Comparison of ENCODE assay signal across 8 cellular contexts in genomic region chr17:81511550-81511799, GRCh38. TPM values are rescaled to one million over a fixed set of nuclear protein-coding genes. Genes with fewer than 3 reads are reported as not detected.
DNase-seq lines count a peak whose midpoint lies in the region; ATAC-seq and TF ChIP-seq lines count a peak whose summit lies in the region.

No MANE protein-coding gene starts in this region.

- H4K91ac ChIP-seq in H9 (ENCODE audit: insufficient read length, low read depth, low read length), result no peak overlapping the region

- H3K27me3 Mint-ChIP-seq in H9 (ENCODE audit: low read depth), result peaks cover 6% of the 10 kb centered on the region

- peaks cover 25 to 35% of the 10 kb centered on the region in 2 experiments for H3K4me1 Mint-ChIP-seq in H9

- H3K56ac ChIP-seq in H9 (ENCODE audit: insufficient read length, low read depth, low read length), result no peak overlapping the region

- H3K9me3 Mint-ChIP-seq in H9, result peaks cover 7 to 22% of the 10 kb centered on the region in 2 experiments; a peak in 4 of 5 replicates

- H3K18ac ChIP-seq in H9 (ENCODE audit: insufficient read length, low read depth, low read length), result peak overlapping the region; percentile 16

- no peaks in the 10 kb centered on the region for H3K4me1 ChIP-seq in H9 (ENCODE audit: insufficient read depth, low read length)
- peaks cover 0 to 49% (median 16%) of the 10 kb centered on the region in 3 donors for H3K4me1 ChIP-seq in gastroesophageal sphincter
- peaks cover 25% of the 10 kb centered on the region for H3K4me1 ChIP-seq in skeletal muscle satellite cell (ENCODE audit: control insufficient read depth, insufficient read depth, low read length)

- H2BK20ac ChIP-seq in H9 (ENCODE audit: low read depth, low read length, poor library complexity, severe bottlenecking), result no peak overlapping the region

- no peak overlapping the region for H3T11ph ChIP-seq in H9 (ENCODE audit: low read length)

- ATAC-seq in gastroesophageal sphincter, result no peak
- no peak for ATAC-seq in HG02571 (IDR thresholded peaks at IDR 0.05; ENCODE audit: unreplicated experiment)

- H3K27ac ChIP-seq in H9 (ENCODE audit: insufficient read length, low read depth, low read length) (no peak overlapping the region), WERI-Rb-1 (peak overlapping the region; percentile 75; the same call in 1 of the 2 replicates), gastroesophageal sphincter (peak overlapping the region; percentile 82 to 100 (median 98))

- no peaks in the 10 kb centered on the region for H4K20me1 ChIP-seq in H9 (ENCODE audit: control insufficient read depth, insufficient read depth, insufficient read length)

- no peak overlapping the region for H4K8ac ChIP-seq in H9 (replicated peaks; ENCODE audit: insufficient read length, low read depth, low read length)

- no peak overlapping the region for H3K4ac ChIP-seq in H9 (ENCODE audit: low read depth, low read length)

- H3K4me3 ChIP-seq in WERI-Rb-1 (ENCODE audit: low read depth, low read length), result peak overlapping the region; percentile 60
- peak overlapping the region; percentile 70 to 83 for H3K4me3 ChIP-seq in gastroesophageal sphincter
- peak overlapping the region; percentile 91 for H3K4me3 ChIP-seq in skeletal muscle satellite cell (ENCODE audit: low read length)

- peaks cover 2% of the 10 kb centered on the region for H3K79me1 ChIP-seq in H9 (ENCODE audit: insufficient read depth, low read depth, low read length, poor library complexity, severe bottlenecking)

- H4K5ac ChIP-seq in H9 (ENCODE audit: insufficient read length, low read depth, low read length), result no peak overlapping the region

- H3K9me3 ChIP-seq in H9 (ENCODE audit: control insufficient read depth, low read depth, low read length) (no peaks in the 10 kb centered on the region), WERI-Rb-1 (ENCODE audit: severe bottlenecking) (peaks cover 2% of the 10 kb centered on the region), gastroesophageal sphincter (no peaks in the 10 kb centered on the region), skeletal muscle satellite cell (replicated peaks; ENCODE audit: low read length) (no peaks in the 10 kb centered on the region)

- H3K36me3 ChIP-seq in WERI-Rb-1 (peaks cover 45% of the 10 kb centered on the region), gastroesophageal sphincter (peaks cover 0 to 40% of the 10 kb centered on the region in 2 donors), skeletal muscle satellite cell (ENCODE audit: insufficient read depth, low read length) (peaks cover 42% of the 10 kb centered on the region)

- H3K79me2 ChIP-seq in H9 (ENCODE audit: insufficient read depth, low read length), result peaks cover 25% of the 10 kb centered on the region; the same call in 1 of the 2 replicates

- DNase-seq in H9, result no peak
- no peak for DNase-seq in WERI-Rb-1
- DNase-seq in activated effector memory CD4-positive, alpha-beta T cell treated with Interleukin-2 at 50 U/mL for 16 hours, result no peak
- DNase-seq in stimulated activated CD4-positive, alpha-beta T cell treated with anti-CD3 and anti-CD28 coated beads, Interleukin-12 subunit alpha, Interleukin-12 subunit beta, amount 100 ng/mL, for 4 hours, result no peak
- no peak for DNase-seq in GDM1 (lab: John Stamatoyannopoulos, UW)

- TF ChIP-seq CTCF in H9 (conservative IDR thresholded peaks at IDR 0.05) (no peak), WERI-Rb-1 (IDR thresholded peaks at IDR 0.05; ENCODE audit: low read depth, low read length) (no peak), gastroesophageal sphincter (IDR thresholded peaks at IDR 0.05) (peak in 1 of 4 experiments; percentile 1)

- H3K9ac ChIP-seq in H9 (ENCODE audit: extremely low read depth, insufficient read length, low read length), result peak overlapping the region; percentile 83
- H3K9ac ChIP-seq in skeletal muscle satellite cell (ENCODE audit: low read depth, low read length), result peak overlapping the region; percentile 95

- peak overlapping the region; percentile 56 to 98 (median 96); a peak in 5 of 7 replicates for H3K27ac Mint-ChIP-seq in H9

- H2BK12ac ChIP-seq in H9 (ENCODE audit: insufficient read length, low read depth, low read length), result no peak overlapping the region

- H3K23ac ChIP-seq in H9 (ENCODE audit: insufficient read length, low read depth, low read length), result no peak overlapping the region

- H2AK5ac ChIP-seq in H9 (ENCODE audit: insufficient read length, low read length), result no peak overlapping the region

- peak overlapping the region; percentile 97 to 100 for H3K4me3 Mint-ChIP-seq in H9

- H2BK120ac ChIP-seq in H9 (ENCODE audit: low read depth, low read length, poor library complexity, severe bottlenecking), result no peak overlapping the region

- WGBS in H9 (ENCODE audit: extremely low coverage, insufficient read length, low lambda C conversion rate), result no CpG with 5 or more reads among the region's 10 CpGs
- 0 to 2% methylated on average over 5 to 10 of the region's 10 CpGs for WGBS in gastroesophageal sphincter (ENCODE audit: low coverage in 1 of 2), 2 donors

- peaks cover 31% of the 10 kb centered on the region for H3K23me2 ChIP-seq in H9 (ENCODE audit: insufficient read length, low read depth, low read length, poor library complexity, severe bottlenecking)

- H3K4me2 ChIP-seq in H9 (ENCODE audit: insufficient read depth, insufficient read length, low read length), result peak overlapping the region; percentile 97
- peak overlapping the region; percentile 93 for H3K4me2 ChIP-seq in skeletal muscle satellite cell (ENCODE audit: low read length)

- no peak overlapping the region for H2AFZ ChIP-seq in H9 (ENCODE audit: low read length)

- peaks cover 38 to 45% (median 39%) of the 10 kb centered on the region in 3 experiments for H3K36me3 Mint-ChIP-seq in H9 (ENCODE audit: insufficient read depth in 1 of 3, low read depth in 3 of 3)

- TF ChIP-seq EP300 in gastroesophageal sphincter (IDR thresholded peaks at IDR 0.05), result no peak

- no peak for TF ChIP-seq POLR2A in gastroesophageal sphincter (IDR thresholded peaks at IDR 0.05)

- H3K14ac ChIP-seq in H9 (ENCODE audit: insufficient read depth, low read length), result peak overlapping the region; percentile 94

- no peaks in the 10 kb centered on the region for H3K27me3 ChIP-seq in H9 (ENCODE audit: insufficient read depth, low read length)
- H3K27me3 ChIP-seq in WERI-Rb-1 (ENCODE audit: insufficient read depth, low read depth, severe bottlenecking), result no peaks in the 10 kb centered on the region
- no peaks in the 10 kb centered on the region for H3K27me3 ChIP-seq in gastroesophageal sphincter
- H3K27me3 ChIP-seq in skeletal muscle satellite cell (ENCODE audit: control insufficient read depth, insufficient read depth, low read length), result no peaks in the 10 kb centered on the region

- no peak overlapping the region for H2BK15ac ChIP-seq in H9 (ENCODE audit: low read depth, low read length)

- no peak overlapping the region for H2BK5ac ChIP-seq in H9 (ENCODE audit: insufficient read length, low read length)

RNA-seq across cellular contexts. Expression of gene ACTG1, which starts 1.1 kb away (rescaled TPM):
- total RNA-seq in H9 (2021), result 4,136 and 4,160 TPM in 2 replicates
- 1,000 to 10,000 TPM in 3 of 4 donors, 100 to 1,000 TPM in 1; 829 to 1,848 (median 1,550) TPM for total RNA-seq in gastroesophageal sphincter
- 9,662 and 11,711 TPM in 2 replicates for total RNA-seq in skeletal muscle satellite cell (2012; rRNA removed)

RNA-seq across cellular contexts. Expression of gene FSCN2, which starts 16.7 kb away (rescaled TPM):
- total RNA-seq in H9 (2021) (1.0 and 1.6 TPM in 2 replicates), gastroesophageal sphincter (1 to 10 TPM in 2 of 4 donors, under 1 TPM in 2; 0.49 to 2.1 (median 1.0) TPM)
- total RNA-seq in skeletal muscle satellite cell (2012; rRNA removed), result 0.76 and 1.3 TPM in 2 replicates

RNA-seq across cellular contexts. Expression of gene FAAP100, which starts 40.7 kb away (rescaled TPM):
- 54.0 and 54.8 TPM in 2 replicates for total RNA-seq in H9 (2021)
- 10 to 100 TPM; 14.6 to 32.1 (median 20.7) TPM for total RNA-seq in gastroesophageal sphincter
- total RNA-seq in skeletal muscle satellite cell (2012; rRNA removed), result 26.2 and 31.2 TPM in 2 replicates
